Comparison of ENCODE assay signal across 1 cellular context in genomic region chr1:229342902-229343587, GRCh38.
TF ChIP-seq lines count a peak whose summit lies in the region.

Gene CCSAP (minus strand): TSS chr1:229343047. CDS start chr1:229342465, 582 bp downstream.

TF ChIP-seq in HepG2, 621 proteins besides CTCF, POLR2A, EP300 and RAD21 (continued from another document and continues in another):
- TF ChIP-seq, protein P1, sequence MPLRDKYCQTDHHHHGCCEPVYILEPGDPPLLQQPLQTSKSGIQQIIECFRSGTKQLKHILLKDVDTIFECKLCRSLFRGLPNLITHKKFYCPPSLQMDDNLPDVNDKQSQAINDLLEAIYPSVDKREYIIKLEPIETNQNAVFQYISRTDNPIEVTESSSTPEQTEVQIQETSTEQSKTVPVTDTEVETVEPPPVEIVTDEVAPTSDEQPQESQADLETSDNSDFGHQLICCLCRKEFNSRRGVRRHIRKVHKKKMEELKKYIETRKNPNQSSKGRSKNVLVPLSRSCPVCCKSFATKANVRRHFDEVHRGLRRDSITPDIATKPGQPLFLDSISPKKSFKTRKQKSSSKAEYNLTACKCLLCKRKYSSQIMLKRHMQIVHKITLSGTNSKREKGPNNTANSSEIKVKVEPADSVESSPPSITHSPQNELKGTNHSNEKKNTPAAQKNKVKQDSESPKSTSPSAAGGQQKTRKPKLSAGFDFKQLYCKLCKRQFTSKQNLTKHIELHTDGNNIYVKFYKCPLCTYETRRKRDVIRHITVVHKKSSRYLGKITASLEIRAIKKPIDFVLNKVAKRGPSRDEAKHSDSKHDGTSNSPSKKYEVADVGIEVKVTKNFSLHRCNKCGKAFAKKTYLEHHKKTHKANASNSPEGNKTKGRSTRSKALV (CRISPR knock-in tag; IDR thresholded peaks at IDR 0.05): no peak; the same call in 1 of the 2 replicates
- no peak for TF ChIP-seq KMT2B (CRISPR knock-in tag; IDR thresholded peaks at IDR 0.05)
- TF ChIP-seq ZNF580 (CRISPR knock-in tag; IDR thresholded peaks at IDR 0.05; ENCODE audit: borderline replicate concordance, low read depth): no peak
- TF ChIP-seq, protein P2, sequence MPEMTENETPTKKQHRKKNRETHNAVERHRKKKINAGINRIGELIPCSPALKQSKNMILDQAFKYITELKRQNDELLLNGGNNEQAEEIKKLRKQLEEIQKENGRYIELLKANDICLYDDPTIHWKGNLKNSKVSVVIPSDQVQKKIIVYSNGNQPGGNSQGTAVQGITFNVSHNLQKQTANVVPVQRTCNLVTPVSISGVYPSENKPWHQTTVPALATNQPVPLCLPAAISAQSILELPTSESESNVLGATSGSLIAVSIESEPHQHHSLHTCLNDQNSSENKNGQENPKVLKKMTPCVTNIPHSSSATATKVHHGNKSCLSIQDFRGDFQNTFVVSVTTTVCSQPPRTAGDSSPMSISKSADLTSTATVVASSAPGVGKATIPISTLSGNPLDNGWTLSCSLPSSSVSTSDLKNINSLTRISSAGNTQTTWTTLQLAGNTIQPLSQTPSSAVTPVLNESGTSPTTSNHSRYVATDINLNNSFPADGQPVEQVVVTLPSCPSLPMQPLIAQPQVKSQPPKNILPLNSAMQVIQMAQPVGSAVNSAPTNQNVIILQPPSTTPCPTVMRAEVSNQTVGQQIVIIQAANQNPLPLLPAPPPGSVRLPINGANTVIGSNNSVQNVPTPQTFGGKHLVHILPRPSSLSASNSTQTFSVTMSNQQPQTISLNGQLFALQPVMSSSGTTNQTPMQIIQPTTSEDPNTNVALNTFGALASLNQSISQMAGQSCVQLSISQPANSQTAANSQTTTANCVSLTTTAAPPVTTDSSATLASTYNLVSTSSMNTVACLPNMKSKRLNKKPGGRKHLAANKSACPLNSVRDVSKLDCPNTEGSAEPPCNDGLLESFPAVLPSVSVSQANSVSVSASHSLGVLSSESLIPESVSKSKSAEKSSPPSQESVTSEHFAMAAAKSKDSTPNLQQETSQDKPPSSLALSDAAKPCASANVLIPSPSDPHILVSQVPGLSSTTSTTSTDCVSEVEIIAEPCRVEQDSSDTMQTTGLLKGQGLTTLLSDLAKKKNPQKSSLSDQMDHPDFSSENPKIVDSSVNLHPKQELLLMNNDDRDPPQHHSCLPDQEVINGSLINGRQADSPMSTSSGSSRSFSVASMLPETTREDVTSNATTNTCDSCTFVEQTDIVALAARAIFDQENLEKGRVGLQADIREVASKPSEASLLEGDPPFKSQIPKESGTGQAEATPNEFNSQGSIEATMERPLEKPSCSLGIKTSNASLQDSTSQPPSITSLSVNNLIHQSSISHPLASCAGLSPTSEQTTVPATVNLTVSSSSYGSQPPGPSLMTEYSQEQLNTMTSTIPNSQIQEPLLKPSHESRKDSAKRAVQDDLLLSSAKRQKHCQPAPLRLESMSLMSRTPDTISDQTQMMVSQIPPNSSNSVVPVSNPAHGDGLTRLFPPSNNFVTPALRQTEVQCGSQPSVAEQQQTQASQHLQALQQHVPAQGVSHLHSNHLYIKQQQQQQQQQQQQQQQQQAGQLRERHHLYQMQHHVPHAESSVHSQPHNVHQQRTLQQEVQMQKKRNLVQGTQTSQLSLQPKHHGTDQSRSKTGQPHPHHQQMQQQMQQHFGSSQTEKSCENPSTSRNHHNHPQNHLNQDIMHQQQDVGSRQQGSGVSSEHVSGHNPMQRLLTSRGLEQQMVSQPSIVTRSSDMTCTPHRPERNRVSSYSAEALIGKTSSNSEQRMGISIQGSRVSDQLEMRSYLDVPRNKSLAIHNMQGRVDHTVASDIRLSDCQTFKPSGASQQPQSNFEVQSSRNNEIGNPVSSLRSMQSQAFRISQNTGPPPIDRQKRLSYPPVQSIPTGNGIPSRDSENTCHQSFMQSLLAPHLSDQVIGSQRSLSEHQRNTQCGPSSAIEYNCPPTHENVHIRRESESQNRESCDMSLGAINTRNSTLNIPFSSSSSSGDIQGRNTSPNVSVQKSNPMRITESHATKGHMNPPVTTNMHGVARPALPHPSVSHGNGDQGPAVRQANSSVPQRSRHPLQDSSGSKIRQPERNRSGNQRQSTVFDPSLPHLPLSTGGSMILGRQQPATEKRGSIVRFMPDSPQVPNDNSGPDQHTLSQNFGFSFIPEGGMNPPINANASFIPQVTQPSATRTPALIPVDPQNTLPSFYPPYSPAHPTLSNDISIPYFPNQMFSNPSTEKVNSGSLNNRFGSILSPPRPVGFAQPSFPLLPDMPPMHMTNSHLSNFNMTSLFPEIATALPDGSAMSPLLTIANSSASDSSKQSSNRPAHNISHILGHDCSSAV (CRISPR knock-in tag; IDR thresholded peaks at IDR 0.05; ENCODE audit: borderline replicate concordance): no peak
- no peak for TF ChIP-seq SSRP1 (CRISPR knock-in tag; IDR thresholded peaks at IDR 0.05)
- TF ChIP-seq, protein P3, sequence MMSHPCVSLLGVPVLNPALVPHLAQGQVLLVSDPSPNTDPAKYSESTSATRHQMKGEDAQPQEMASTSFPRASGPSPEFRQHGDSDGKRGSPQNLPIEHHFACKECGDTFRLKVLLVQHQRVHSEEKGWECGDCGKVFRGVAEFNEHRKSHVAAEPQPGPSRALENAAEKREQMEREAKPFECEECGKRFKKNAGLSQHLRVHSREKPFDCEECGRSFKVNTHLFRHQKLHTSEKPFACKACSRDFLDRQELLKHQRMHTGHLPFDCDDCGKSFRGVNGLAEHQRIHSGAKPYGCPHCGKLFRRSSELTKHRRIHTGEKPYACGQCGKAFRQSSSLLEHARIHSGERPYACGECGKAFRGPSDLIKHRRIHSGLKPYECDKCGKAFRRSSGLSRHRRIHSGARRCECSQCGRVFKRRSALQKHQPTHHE (CRISPR knock-in tag; IDR thresholded peaks at IDR 0.05; ENCODE audit: borderline replicate concordance): no peak
- TF ChIP-seq PBX3 (CRISPR knock-in tag; IDR thresholded peaks at IDR 0.05; ENCODE audit: borderline replicate concordance): no peak
- TF ChIP-seq ZFY (CRISPR knock-in tag; IDR thresholded peaks at IDR 0.05): peak; percentile 62
- TF ChIP-seq, protein P4, sequence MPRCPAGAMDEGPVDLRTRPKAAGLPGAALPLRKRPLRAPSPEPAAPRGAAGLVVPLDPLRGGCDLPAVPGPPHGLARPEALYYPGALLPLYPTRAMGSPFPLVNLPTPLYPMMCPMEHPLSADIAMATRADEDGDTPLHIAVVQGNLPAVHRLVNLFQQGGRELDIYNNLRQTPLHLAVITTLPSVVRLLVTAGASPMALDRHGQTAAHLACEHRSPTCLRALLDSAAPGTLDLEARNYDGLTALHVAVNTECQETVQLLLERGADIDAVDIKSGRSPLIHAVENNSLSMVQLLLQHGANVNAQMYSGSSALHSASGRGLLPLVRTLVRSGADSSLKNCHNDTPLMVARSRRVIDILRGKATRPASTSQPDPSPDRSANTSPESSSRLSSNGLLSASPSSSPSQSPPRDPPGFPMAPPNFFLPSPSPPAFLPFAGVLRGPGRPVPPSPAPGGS (CRISPR knock-in tag; IDR thresholded peaks at IDR 0.05): peak; percentile 66; the same call in 1 of the 2 replicates
- no peak for TF ChIP-seq ZNF660 (CRISPR knock-in tag; IDR thresholded peaks at IDR 0.05; ENCODE audit: borderline replicate concordance, low read depth)
- TF ChIP-seq ZNF704 (CRISPR knock-in tag; IDR thresholded peaks at IDR 0.05; ENCODE audit: borderline replicate concordance): no peak
- no peak for TF ChIP-seq NR3C1 (CRISPR knock-in tag; IDR thresholded peaks at IDR 0.05)
- no peak; the same call in 1 of the 2 replicates for TF ChIP-seq GABPB1 (CRISPR knock-in tag; IDR thresholded peaks at IDR 0.05)
- no peak for TF ChIP-seq ARNTL (CRISPR knock-in tag; IDR thresholded peaks at IDR 0.05)
- no peak for TF ChIP-seq JUN (CRISPR knock-in tag; IDR thresholded peaks at IDR 0.05)
- no peak for TF ChIP-seq RORA (CRISPR knock-in tag; IDR thresholded peaks at IDR 0.05)
- TF ChIP-seq ZNF17 (CRISPR knock-in tag; IDR thresholded peaks at IDR 0.05): no peak
- TF ChIP-seq ARNT (IDR thresholded peaks at IDR 0.05): no peak
- TF ChIP-seq, protein P5, sequence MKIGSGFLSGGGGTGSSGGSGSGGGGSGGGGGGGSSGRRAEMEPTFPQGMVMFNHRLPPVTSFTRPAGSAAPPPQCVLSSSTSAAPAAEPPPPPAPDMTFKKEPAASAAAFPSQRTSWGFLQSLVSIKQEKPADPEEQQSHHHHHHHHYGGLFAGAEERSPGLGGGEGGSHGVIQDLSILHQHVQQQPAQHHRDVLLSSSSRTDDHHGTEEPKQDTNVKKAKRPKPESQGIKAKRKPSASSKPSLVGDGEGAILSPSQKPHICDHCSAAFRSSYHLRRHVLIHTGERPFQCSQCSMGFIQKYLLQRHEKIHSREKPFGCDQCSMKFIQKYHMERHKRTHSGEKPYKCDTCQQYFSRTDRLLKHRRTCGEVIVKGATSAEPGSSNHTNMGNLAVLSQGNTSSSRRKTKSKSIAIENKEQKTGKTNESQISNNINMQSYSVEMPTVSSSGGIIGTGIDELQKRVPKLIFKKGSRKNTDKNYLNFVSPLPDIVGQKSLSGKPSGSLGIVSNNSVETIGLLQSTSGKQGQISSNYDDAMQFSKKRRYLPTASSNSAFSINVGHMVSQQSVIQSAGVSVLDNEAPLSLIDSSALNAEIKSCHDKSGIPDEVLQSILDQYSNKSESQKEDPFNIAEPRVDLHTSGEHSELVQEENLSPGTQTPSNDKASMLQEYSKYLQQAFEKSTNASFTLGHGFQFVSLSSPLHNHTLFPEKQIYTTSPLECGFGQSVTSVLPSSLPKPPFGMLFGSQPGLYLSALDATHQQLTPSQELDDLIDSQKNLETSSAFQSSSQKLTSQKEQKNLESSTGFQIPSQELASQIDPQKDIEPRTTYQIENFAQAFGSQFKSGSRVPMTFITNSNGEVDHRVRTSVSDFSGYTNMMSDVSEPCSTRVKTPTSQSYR (CRISPR knock-in tag; IDR thresholded peaks at IDR 0.05; ENCODE audit: borderline replicate concordance): no peak
- TF ChIP-seq ZNF350 (CRISPR knock-in tag; IDR thresholded peaks at IDR 0.05; ENCODE audit: borderline replicate concordance, low read depth): no peak
- no peak for TF ChIP-seq GRHL1 (CRISPR knock-in tag; conservative IDR thresholded peaks at IDR 0.05)
- no peak for TF ChIP-seq ZNF451 (CRISPR knock-in tag; IDR thresholded peaks at IDR 0.05)
- TF ChIP-seq BRCA1 (CRISPR knock-in tag; IDR thresholded peaks at IDR 0.05): no peak
- TF ChIP-seq KMT2A (CRISPR knock-in tag; IDR thresholded peaks at IDR 0.05): no peak
- TF ChIP-seq PLSCR1 (CRISPR knock-in tag; IDR thresholded peaks at IDR 0.05; ENCODE audit: borderline replicate concordance): no peak
- TF ChIP-seq, protein P6, sequence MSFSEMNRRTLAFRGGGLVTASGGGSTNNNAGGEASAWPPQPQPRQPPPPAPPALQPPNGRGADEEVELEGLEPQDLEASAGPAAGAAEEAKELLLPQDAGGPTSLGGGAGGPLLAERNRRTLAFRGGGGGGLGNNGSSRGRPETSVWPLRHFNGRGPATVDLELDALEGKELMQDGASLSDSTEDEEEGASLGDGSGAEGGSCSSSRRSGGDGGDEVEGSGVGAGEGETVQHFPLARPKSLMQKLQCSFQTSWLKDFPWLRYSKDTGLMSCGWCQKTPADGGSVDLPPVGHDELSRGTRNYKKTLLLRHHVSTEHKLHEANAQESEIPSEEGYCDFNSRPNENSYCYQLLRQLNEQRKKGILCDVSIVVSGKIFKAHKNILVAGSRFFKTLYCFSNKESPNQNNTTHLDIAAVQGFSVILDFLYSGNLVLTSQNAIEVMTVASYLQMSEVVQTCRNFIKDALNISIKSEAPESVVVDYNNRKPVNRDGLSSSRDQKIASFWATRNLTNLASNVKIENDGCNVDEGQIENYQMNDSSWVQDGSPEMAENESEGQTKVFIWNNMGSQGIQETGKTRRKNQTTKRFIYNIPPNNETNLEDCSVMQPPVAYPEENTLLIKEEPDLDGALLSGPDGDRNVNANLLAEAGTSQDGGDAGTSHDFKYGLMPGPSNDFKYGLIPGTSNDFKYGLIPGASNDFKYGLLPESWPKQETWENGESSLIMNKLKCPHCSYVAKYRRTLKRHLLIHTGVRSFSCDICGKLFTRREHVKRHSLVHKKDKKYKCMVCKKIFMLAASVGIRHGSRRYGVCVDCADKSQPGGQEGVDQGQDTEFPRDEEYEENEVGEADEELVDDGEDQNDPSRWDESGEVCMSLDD (CRISPR knock-in tag; IDR thresholded peaks at IDR 0.05; ENCODE audit: borderline replicate concordance): no peak
- TF ChIP-seq ZNF207 (IDR thresholded peaks at IDR 0.05; ENCODE audit: borderline replicate concordance): no peak
- TF ChIP-seq ZNF382 (CRISPR knock-in tag; IDR thresholded peaks at IDR 0.05; ENCODE audit: borderline replicate concordance): no peak
- no peak for TF ChIP-seq ZNF598 (CRISPR knock-in tag; IDR thresholded peaks at IDR 0.05; ENCODE audit: borderline replicate concordance)
- no peak for TF ChIP-seq MZF1 (CRISPR knock-in tag; IDR thresholded peaks at IDR 0.05; ENCODE audit: borderline replicate concordance)
- no peak for TF ChIP-seq NRL (CRISPR knock-in tag; IDR thresholded peaks at IDR 0.05; ENCODE audit: borderline replicate concordance)
- TF ChIP-seq POLR2AphosphoS2 (IDR thresholded peaks at IDR 0.05; ENCODE audit: low read depth, low read length): no peak
